Comparison of ENCODE assay signal across 1 cellular context in genomic region chr17:37406635-37407455, GRCh38.
TF ChIP-seq lines count a peak whose summit lies in the region.

ACACA (minus strand) TSS chr17:37406836; CDS start chr17:37406299, 537 bp downstream.
TADA2A (plus strand) TSS chr17:37406886; CDS start chr17:37411366, 4,480 bp downstream.

TF ChIP-seq in HepG2, 621 proteins besides CTCF, POLR2A, EP300 and RAD21 (continued from another document and continues in another):
- TF ChIP-seq TEAD3 (CRISPR knock-in tag; optimal IDR thresholded peaks at IDR 0.05; ENCODE audit: borderline replicate concordance) (no peak), ZNF704 (CRISPR knock-in tag; IDR thresholded peaks at IDR 0.05; ENCODE audit: borderline replicate concordance) (no peak; the same call in 1 of the 2 replicates), HDAC6 (IDR thresholded peaks at IDR 0.05; ENCODE audit: low read depth, low read length) (no peak), ATF6 (CRISPR knock-in tag; conservative IDR thresholded peaks at IDR 0.05) (no peak), PRDM15 (CRISPR knock-in tag; IDR thresholded peaks at IDR 0.05) (no peak; the same call in 1 of the 2 replicates), NRL (CRISPR knock-in tag; IDR thresholded peaks at IDR 0.05; ENCODE audit: borderline replicate concordance) (peak; percentile 94), TOPORS (CRISPR knock-in tag; IDR thresholded peaks at IDR 0.05) (no peak), ZSCAN31 (CRISPR knock-in tag; IDR thresholded peaks at IDR 0.05; ENCODE audit: low read depth) (no peak), ZBTB42 (CRISPR knock-in tag; IDR thresholded peaks at IDR 0.05) (no peak), SRF (IDR thresholded peaks at IDR 0.05; ENCODE audit: low read depth, low read length) (no peak), ZNF546 (CRISPR knock-in tag; conservative IDR thresholded peaks at IDR 0.05) (no peak), SP2 (CRISPR knock-in tag; IDR thresholded peaks at IDR 0.05) (no peak), ZNF136 (CRISPR knock-in tag; IDR thresholded peaks at IDR 0.05; ENCODE audit: low read depth) (no peak), EED (CRISPR knock-in tag; IDR thresholded peaks at IDR 0.05) (no peak), PHB2 (IDR thresholded peaks at IDR 0.05; ENCODE audit: partially characterized antibody) (no peak), IRF1 (CRISPR knock-in tag; IDR thresholded peaks at IDR 0.05; ENCODE audit: low read depth) (no peak), ZNF776 (CRISPR knock-in tag; IDR thresholded peaks at IDR 0.05) (no peak), NFATC3 (CRISPR knock-in tag; IDR thresholded peaks at IDR 0.05) (no peak), ZFP62 (CRISPR knock-in tag; IDR thresholded peaks at IDR 0.05) (no peak), HES4 (CRISPR knock-in tag; IDR thresholded peaks at IDR 0.05; ENCODE audit: borderline replicate concordance) (no peak), ZC3H4 (CRISPR knock-in tag; IDR thresholded peaks at IDR 0.05; ENCODE audit: borderline replicate concordance) (no peak), ZNF670 (CRISPR knock-in tag; IDR thresholded peaks at IDR 0.05; ENCODE audit: borderline replicate concordance) (peak; percentile 81; the same call in 1 of the 2 replicates), PLSCR1 (CRISPR knock-in tag; IDR thresholded peaks at IDR 0.05; ENCODE audit: borderline replicate concordance) (no peak), ZFP36L2 (CRISPR knock-in tag; IDR thresholded peaks at IDR 0.05) (no peak), RFX1 (IDR thresholded peaks at IDR 0.05) (no peak), NBN (conservative IDR thresholded peaks at IDR 0.05) (no peak), CEBPG (CRISPR knock-in tag; IDR thresholded peaks at IDR 0.05) (0 out of 2 replicates have a peak, but pooled peaks have one; percentile 16), DR1 (CRISPR knock-in tag; IDR thresholded peaks at IDR 0.05) (0 out of 2 replicates have a peak, but pooled peaks have one; percentile 30), AHDC1 (CRISPR knock-in tag; IDR thresholded peaks at IDR 0.05; ENCODE audit: borderline replicate concordance) (no peak), HNF4A (CRISPR knock-in tag; IDR thresholded peaks at IDR 0.05) (no peak), TSC22D2 (CRISPR knock-in tag; IDR thresholded peaks at IDR 0.05; ENCODE audit: borderline replicate concordance) (no peak; the same call in 1 of the 2 replicates), HOXA7 (CRISPR knock-in tag; IDR thresholded peaks at IDR 0.05) (no peak), PBX2 (CRISPR knock-in tag; IDR thresholded peaks at IDR 0.05) (no peak), SKIL (CRISPR knock-in tag; IDR thresholded peaks at IDR 0.05; ENCODE audit: borderline replicate concordance) (no peak), HBP1 (CRISPR knock-in tag; IDR thresholded peaks at IDR 0.05; ENCODE audit: low read depth) (peak; percentile 19), TIGD3 (CRISPR knock-in tag; IDR thresholded peaks at IDR 0.05; ENCODE audit: borderline replicate concordance) (no peak), ZNF772 (CRISPR knock-in tag; IDR thresholded peaks at IDR 0.05) (no peak), ISX (CRISPR knock-in tag; conservative IDR thresholded peaks at IDR 0.05) (no peak), ONECUT2 (CRISPR knock-in tag; IDR thresholded peaks at IDR 0.05) (no peak), ZNF790 (CRISPR knock-in tag; IDR thresholded peaks at IDR 0.05; ENCODE audit: borderline replicate concordance) (no peak), JUND (CRISPR knock-in tag; IDR thresholded peaks at IDR 0.05) (no peak), RAD51 (IDR thresholded peaks at IDR 0.05; ENCODE audit: borderline replicate concordance) (no peak), SMC3 (IDR thresholded peaks at IDR 0.05; ENCODE audit: low read length) (no peak)
